In genomic region chr6:90295854-90296345, GRCh38 we compare ENCODE assay signal across 8 cellular contexts. TPM values are rescaled to one million over a fixed set of nuclear protein-coding genes. Genes with fewer than 3 reads are reported as not detected.
DNase-seq lines count a peak whose midpoint lies in the region; ATAC-seq, FAIRE-seq and TF ChIP-seq lines count a peak whose summit lies in the region.

No MANE protein-coding gene starts in this region.

- H3K4me1 ChIP-seq in H9 (ENCODE audit: insufficient read depth, low read length), result no peaks in the 10 kb centered on the region; the same call in 1 of the 2 replicates
- peaks cover 2% of the 10 kb centered on the region for H3K4me1 ChIP-seq in keratinocyte (ENCODE audit: control insufficient read depth, extremely low read depth, insufficient read depth, low read length)

- H3K27me3 Mint-ChIP-seq in H9 (ENCODE audit: low read depth), result peaks cover 58% of the 10 kb centered on the region

- peak; percentile 74 for DNase-seq in Caki2 (ENCODE audit: low read depth)
- DNase-seq in H9, result peak; percentile 56
- DNase-seq in NCI-H1694 treated with DMSO at 0.1 percent for 48 hours (lab: John Stamatoyannopoulos, UW), result peak; percentile 28
- DNase-seq in cerebellar cortex (ENCODE audit: low spot score), result peak; percentile 57
- no peak for DNase-seq in keratinocyte (ENCODE audit: low read depth, low spot score)
- DNase-seq in stimulated activated CD4-positive, alpha-beta T cell treated with anti-CD3 and anti-CD28 coated beads, Interleukin-12 subunit alpha, Interleukin-12 subunit beta, amount 100 ng/mL, for 4 hours, result peak; percentile 54

- no peaks in the 10 kb centered on the region for H4K20me1 ChIP-seq in H9 (ENCODE audit: control insufficient read depth, insufficient read depth, insufficient read length)
- H4K20me1 ChIP-seq in keratinocyte (ENCODE audit: control insufficient read depth, extremely low read depth, insufficient read depth, low read length), result no peaks in the 10 kb centered on the region

- no peak overlapping the region for H3K27ac ChIP-seq in H9 (ENCODE audit: insufficient read length, low read depth, low read length)
- H3K27ac ChIP-seq in keratinocyte (ENCODE audit: control insufficient read depth, insufficient read depth, low read length), result peak overlapping the region; percentile 6

- H3K4me1 Mint-ChIP-seq in H9, result peaks cover 26 to 32% of the 10 kb centered on the region in 2 experiments

- no peak overlapping the region for H3T11ph ChIP-seq in H9 (ENCODE audit: low read length)

- H2BK12ac ChIP-seq in H9 (ENCODE audit: insufficient read length, low read depth, low read length), result no peak overlapping the region

- no peak overlapping the region for H2BK5ac ChIP-seq in H9 (ENCODE audit: insufficient read length, low read length)

- no peak overlapping the region for H3K4ac ChIP-seq in H9 (ENCODE audit: low read depth, low read length)

- WGBS in H9 (ENCODE audit: extremely low coverage, insufficient read length, low lambda C conversion rate), result no CpG with 5 or more reads among the region's 59 CpGs

- H4K91ac ChIP-seq in H9 (ENCODE audit: insufficient read length, low read depth, low read length), result no peak overlapping the region

- FAIRE-seq in keratinocyte (lab: Jason Lieb, UNC), result no peak

- H4K5ac ChIP-seq in H9 (ENCODE audit: insufficient read length, low read depth, low read length), result no peak overlapping the region

- no peaks in the 10 kb centered on the region; a peak in 1 of 5 replicates for H3K9me3 Mint-ChIP-seq in H9

- H3K4me2 ChIP-seq in H9 (ENCODE audit: insufficient read depth, insufficient read length, low read length) (peak overlapping the region; percentile 91), keratinocyte (ENCODE audit: control insufficient read depth, extremely low read depth, insufficient read depth, low read depth, low read length) (peak overlapping the region; percentile 88)

- peak; percentile 50 to 53 for ATAC-seq in activated CD4-positive, CD25-positive, alpha-beta regulatory T cell treated with anti-CD3 and anti-CD28 coated beads, Interleukin-2, amount 50 U/mL, for 24 hours
- no peak for ATAC-seq in HG03039 (IDR thresholded peaks at IDR 0.05; ENCODE audit: unreplicated experiment)

- H3K4me3 Mint-ChIP-seq in H9, result peak overlapping the region; percentile 68 to 85

- H3K14ac ChIP-seq in H9 (ENCODE audit: insufficient read depth, low read length), result no peak overlapping the region; the same call in 1 of the 2 replicates

- H2BK15ac ChIP-seq in H9 (ENCODE audit: low read depth, low read length), result no peak overlapping the region

- peak overlapping the region; percentile 66 to 82 (median 75) for H3K4me3 ChIP-seq in keratinocyte (ENCODE audit: control insufficient read depth in 2 of 3, extremely low read depth in 1 of 3, insufficient read depth in 2 of 3, low read depth in 1 of 3, low read length in 3 of 3)

- H2BK120ac ChIP-seq in H9 (ENCODE audit: low read depth, low read length, poor library complexity, severe bottlenecking), result no peak overlapping the region

- no peak overlapping the region for H3K23ac ChIP-seq in H9 (ENCODE audit: insufficient read length, low read depth, low read length)

- no peak overlapping the region for H3K56ac ChIP-seq in H9 (ENCODE audit: insufficient read length, low read depth, low read length)

- dilution Hi-C loops in keratinocyte (cut with MboI; ENCODE audit: extremely low pct_ligation_motif_present, low sequenced_read_pairs), result no loop called here

- H3K23me2 ChIP-seq in H9 (ENCODE audit: insufficient read length, low read depth, low read length, poor library complexity, severe bottlenecking), result peaks cover 20% of the 10 kb centered on the region

- no peak overlapping the region for H2AK5ac ChIP-seq in H9 (ENCODE audit: insufficient read length, low read length)

- no peaks in the 10 kb centered on the region for H3K79me1 ChIP-seq in H9 (ENCODE audit: insufficient read depth, low read depth, low read length, poor library complexity, severe bottlenecking)

- H3K9me3 ChIP-seq in H9 (ENCODE audit: control insufficient read depth, low read depth, low read length) (no peaks in the 10 kb centered on the region), keratinocyte (ENCODE audit: control insufficient read depth, low read depth, low read length) (no peaks in the 10 kb centered on the region)

- no peak overlapping the region for H3K18ac ChIP-seq in H9 (ENCODE audit: insufficient read length, low read depth, low read length)

- H3K36me3 ChIP-seq in keratinocyte (ENCODE audit: control insufficient read depth in 2 of 2, extremely low read depth in 1 of 2, insufficient read depth in 2 of 2, low read length in 2 of 2), result no peaks in the 10 kb centered on the region

- peaks cover 18% of the 10 kb centered on the region; the same call in 1 of the 2 replicates for H3K27me3 ChIP-seq in H9 (ENCODE audit: insufficient read depth, low read length)
- H3K27me3 ChIP-seq in keratinocyte (ENCODE audit: control insufficient read depth, extremely low read depth, insufficient read depth, low read length), result no peaks in the 10 kb centered on the region

- H3K9ac ChIP-seq in H9 (ENCODE audit: extremely low read depth, insufficient read length, low read length) (no peak overlapping the region), keratinocyte (ENCODE audit: control insufficient read depth, extremely low read depth, insufficient read depth, low read length) (peak overlapping the region; percentile 72)

- H3K9me1 ChIP-seq in keratinocyte (ENCODE audit: control insufficient read depth, extremely low read depth, insufficient read depth, low read length), result no peaks in the 10 kb centered on the region

- H2AFZ ChIP-seq in H9 (ENCODE audit: low read length) (no peak overlapping the region), keratinocyte (ENCODE audit: control insufficient read depth, low read length) (peak overlapping the region; percentile 91)

- H3K79me2 ChIP-seq in H9 (ENCODE audit: insufficient read depth, low read length) (no peaks in the 10 kb centered on the region), keratinocyte (ENCODE audit: control insufficient read depth, insufficient read depth, low read length) (no peaks in the 10 kb centered on the region)

- H2BK20ac ChIP-seq in H9 (ENCODE audit: low read depth, low read length, poor library complexity, severe bottlenecking), result no peak overlapping the region

- H3K36me3 Mint-ChIP-seq in H9 (ENCODE audit: insufficient read depth in 1 of 3, low read depth in 3 of 3), result no peaks in the 10 kb centered on the region

- no peak; the same call in 2 of the 3 replicates for TF ChIP-seq CTCF in H9 (conservative IDR thresholded peaks at IDR 0.05)
- peak in 1 of 3 experiments; percentile 43 for TF ChIP-seq CTCF in keratinocyte (optimal IDR thresholded peaks at IDR 0.05 in 1 of 3, IDR thresholded peaks at IDR 0.05 in 1 of 3, conservative IDR thresholded peaks at IDR 0.05 in 1 of 3; ENCODE audit: extremely low read depth in 1 of 3, insufficient read depth in 2 of 3, low read length in 3 of 3)

- no peak overlapping the region for H3K27ac Mint-ChIP-seq in H9

- in situ Hi-C loops in Caki2 (cut with HindIII; ENCODE audit: low pct_unique_long_range_greater_than_20kb, low sequenced_read_pairs), result loop anchor here (25.0 kb wide), 1 partner anchor 309 kb away; no protein-coding TSS in a partner anchor

- no peak overlapping the region for H4K8ac ChIP-seq in H9 (replicated peaks; ENCODE audit: insufficient read length, low read depth, low read length)

RNA-seq across cellular contexts. Expression of gene BACH2, which starts 0.7 kb away (rescaled TPM):
- total RNA-seq in Caki2 (2014; rRNA removed; shearing (Covaris generic); ENCODE audit: low replicate concordance), result 2.2 and 8.1 TPM in 2 replicates
- 2.0 and 2.6 TPM in 2 replicates for total RNA-seq in H9 (2021)
- 0.50 to 0.76 TPM (median 0.62 TPM) in 3 replicates for polyA plus RNA-seq in keratinocyte
- 0.39 TPM for polyA plus RNA-seq in keratinocyte (2011; ENCODE audit: low read depth)
- polyA plus RNA-seq in keratinocyte (2011; cell fraction: cytosol; rRNA removed), result 0.45 and 0.48 TPM in 2 replicates
- polyA plus RNA-seq in keratinocyte (2011; cell fraction: nucleus; rRNA removed), result 1.4 and 1.6 TPM in 2 replicates
- polyA plus RNA-seq in keratinocyte (2012; ENCODE audit: low replicate concordance), result 0.58 and 0.76 TPM in 2 replicates
- polyA minus RNA-seq in keratinocyte, result 1.2 to 4.0 TPM (median 1.3 TPM) in 3 replicates
- polyA minus RNA-seq in keratinocyte (2011; cell fraction: cytosol; rRNA and poly(A)+ RNA removed), result 0.38 TPM
- polyA minus RNA-seq in keratinocyte (2011; cell fraction: nucleus; rRNA and poly(A)+ RNA removed), result 2.3 and 3.2 TPM in 2 replicates
